Comparison of ENCODE assay signal across 18 cellular contexts in genomic region chr5:97171703-97172102, GRCh38. TPM values are rescaled to one million over a fixed set of nuclear protein-coding genes. Genes with fewer than 3 reads are reported as not detected.
DNase-seq lines count a peak whose midpoint lies in the region; ATAC-seq and TF ChIP-seq lines count a peak whose summit lies in the region.
"Had no signal": no experiment of that assay in that cellular context is flagged by ENCODE, and none has a peak within 500 bp of the region (broad histone marks: within the 10 kb centered on the region; RNA-seq: fewer than 3 reads in every experiment).

No MANE protein-coding gene starts in this region.

- H3K36me3 Mint-ChIP-seq in activated naive CD4-positive, alpha-beta T cell treated with anti-CD3 and anti-CD28 coated beads for 36 hours (ENCODE audit: low read depth) = peaks cover 28% of the 10 kb centered on the region
- H3K36me3 Mint-ChIP-seq in activated naive CD4-positive, alpha-beta T cell treated with anti-CD3 and anti-CD28 coated beads, Interleukin-2, amount 10 ng/mL, durations not matched to agents 7 days and 5 days = peaks cover 40% of the 10 kb centered on the region
- H3K36me3 Mint-ChIP-seq in T-helper 17 cell (ENCODE audit: low read depth) = peaks cover 24% of the 10 kb centered on the region
- H3K36me3 Mint-ChIP-seq in stimulated activated naive B cell treated with anti-CD40 and anti-IgM and Interleukin-4, amounts not matched to agents 10 μg/mL and 1 μg/mL and 100 μg/mL, for 72 hours = peaks cover 29 to 32% of the 10 kb centered on the region in 2 donors

- in situ Hi-C loops in GM23248 (cut with MboI) = no loop called here

- CTCF ChIA-PET in activated naive CD4-positive, alpha-beta T cell treated with anti-CD3 and anti-CD28 coated beads for 36 hours (lab: Charles Lee) = interaction anchor here (1.4 kb wide), 1 partner anchor 303 kb away, joined by 3 read pairs; no protein-coding TSS in a partner anchor
- CTCF ChIA-PET in activated naive CD4-positive, alpha-beta T cell treated with anti-CD3 and anti-CD28 coated beads, Interleukin-2, amount 10 ng/mL, durations not matched to agents 7 days and 5 days (lab: Charles Lee) = no interaction called here

- H3K9me3 ChIP-seq in T-helper 17 cell (ENCODE audit: control insufficient read depth, low read length, poor library complexity, severe bottlenecking) (no peaks in the 10 kb centered on the region), GM23248 (ENCODE audit: low read depth) (no peaks in the 10 kb centered on the region)
- H3K9me3 ChIP-seq: BLaER1 treated with 17β-estradiol and CSF1 and Interleukin-3, amounts not matched to agents 10 nM and 100 nM; Peyer's patch had no signal

- ATAC-seq in T-helper 17 cell (no peak), left colon (peak; percentile 56), SK-N-SH treated with all-trans-retinoic acid at 6 μM for 48 hours (no peak)
- ATAC-seq in stimulated activated naive B cell treated with anti-CD40 and anti-IgM and Interleukin-4, amounts not matched to agents 10 μg/mL and 1 μg/mL and 100 μg/mL, for 72 hours (replicated peaks) = no peak
- ATAC-seq: K562 had no signal

- H3K27me3 ChIP-seq in GM23248 (replicated peaks; ENCODE audit: insufficient read depth) = no peaks in the 10 kb centered on the region
- H3K27me3 ChIP-seq: BLaER1 treated with 17β-estradiol and CSF1 and Interleukin-3, amounts not matched to agents 10 nM and 100 nM; Peyer's patch had no signal

- H3K4me3 Mint-ChIP-seq in activated naive CD4-positive, alpha-beta T cell treated with anti-CD3 and anti-CD28 coated beads for 36 hours = no peak overlapping the region
- H3K4me3 Mint-ChIP-seq in activated naive CD4-positive, alpha-beta T cell treated with anti-CD3 and anti-CD28 coated beads, Interleukin-2, amount 10 ng/mL, durations not matched to agents 7 days and 5 days = no peak overlapping the region
- no peak overlapping the region for H3K4me3 Mint-ChIP-seq in T-helper 17 cell
- H3K4me3 Mint-ChIP-seq in stimulated activated naive B cell treated with anti-CD40 and anti-IgM and Interleukin-4, amounts not matched to agents 10 μg/mL and 1 μg/mL and 100 μg/mL, for 72 hours = no peak overlapping the region
- H3K4me3 Mint-ChIP-seq: CD8-positive, alpha-beta memory T cell had no signal

- H3K27ac Mint-ChIP-seq in activated naive CD4-positive, alpha-beta T cell treated with anti-CD3 and anti-CD28 coated beads for 36 hours = peak overlapping the region; percentile 63
- H3K27ac Mint-ChIP-seq in activated naive CD4-positive, alpha-beta T cell treated with anti-CD3 and anti-CD28 coated beads, Interleukin-2, amount 10 ng/mL, durations not matched to agents 7 days and 5 days = no peak overlapping the region
- H3K27ac Mint-ChIP-seq in T-helper 17 cell = peak overlapping the region; percentile 39
- H3K27ac Mint-ChIP-seq in stimulated activated naive B cell treated with anti-CD40 and anti-IgM and Interleukin-4, amounts not matched to agents 10 μg/mL and 1 μg/mL and 100 μg/mL, for 72 hours = peak overlapping the region; percentile 21

- WGBS in GM23248 (ENCODE audit: low coverage in 1 of 2, low lambda C conversion rate in 2 of 2, missing lambda C conversion rate in 2 of 2), 2 experiments = 96 to 97% methylated on average over 3 of the region's 3 CpGs

- intact Hi-C loops in activated naive CD4-positive, alpha-beta T cell treated with anti-CD3 and anti-CD28 coated beads for 36 hours (cut with micrococcal nuclease) = no loop called here
- intact Hi-C loops in left colon (cut with DNase I, micrococcal nuclease) = no loop called here

- H3K4me2 ChIP-seq in GM23248 (ENCODE audit: unreplicated experiment) = no peak overlapping the region
- H3K4me2 ChIP-seq: BLaER1 treated with 17β-estradiol and CSF1 and Interleukin-3, amounts not matched to agents 10 nM and 100 nM had no signal

- H3K4me3 ChIP-seq in GM23248 = no peak overlapping the region
- H3K4me3 ChIP-seq: BLaER1 treated with 17β-estradiol and CSF1 and Interleukin-3, amounts not matched to agents 10 nM and 100 nM; K562; Peyer's patch had no signal

- peaks cover 18% of the 10 kb centered on the region; the same call in 1 of the 2 replicates for H3F3A ChIP-seq in GM23248 (ENCODE audit: insufficient read depth)

- no peaks in the 10 kb centered on the region for H3K27me3 Mint-ChIP-seq in activated naive CD4-positive, alpha-beta T cell treated with anti-CD3 and anti-CD28 coated beads for 36 hours (ENCODE audit: low read depth)
- H3K27me3 Mint-ChIP-seq in activated naive CD4-positive, alpha-beta T cell treated with anti-CD3 and anti-CD28 coated beads, Interleukin-2, amount 10 ng/mL, durations not matched to agents 7 days and 5 days = no peaks in the 10 kb centered on the region
- no peaks in the 10 kb centered on the region for H3K27me3 Mint-ChIP-seq in T-helper 17 cell
- no peaks in the 10 kb centered on the region for H3K27me3 Mint-ChIP-seq in stimulated activated naive B cell treated with anti-CD40 and anti-IgM and Interleukin-4, amounts not matched to agents 10 μg/mL and 1 μg/mL and 100 μg/mL, for 72 hours
- H3K27me3 Mint-ChIP-seq: CD8-positive, alpha-beta memory T cell had no signal

- peaks cover 38% of the 10 kb centered on the region for H3K79me2 ChIP-seq in GM23248 (ENCODE audit: insufficient read depth)

- peaks cover 18% of the 10 kb centered on the region for H3K4me1 Mint-ChIP-seq in activated naive CD4-positive, alpha-beta T cell treated with anti-CD3 and anti-CD28 coated beads for 36 hours (ENCODE audit: low read depth)
- H3K4me1 Mint-ChIP-seq in activated naive CD4-positive, alpha-beta T cell treated with anti-CD3 and anti-CD28 coated beads, Interleukin-2, amount 10 ng/mL, durations not matched to agents 7 days and 5 days = peaks cover 6% of the 10 kb centered on the region
- H3K4me1 Mint-ChIP-seq in T-helper 17 cell = peaks cover 24% of the 10 kb centered on the region
- H3K4me1 Mint-ChIP-seq in stimulated activated naive B cell treated with anti-CD40 and anti-IgM and Interleukin-4, amounts not matched to agents 10 μg/mL and 1 μg/mL and 100 μg/mL, for 72 hours = peaks cover 15 to 23% of the 10 kb centered on the region in 2 donors

- no peaks in the 10 kb centered on the region for H4K20me1 ChIP-seq in GM23248 (ENCODE audit: insufficient read depth)

- H3K27ac ChIP-seq in GM23248 = no peak overlapping the region
- H3K27ac ChIP-seq: BLaER1 treated with 17β-estradiol and CSF1 and Interleukin-3, amounts not matched to agents 10 nM and 100 nM; Peyer's patch had no signal

- no peak overlapping the region for H3K9ac ChIP-seq in GM23248
- H3K9ac ChIP-seq: BLaER1 treated with 17β-estradiol and CSF1 and Interleukin-3, amounts not matched to agents 10 nM and 100 nM had no signal

- H3K9me2 ChIP-seq in GM23248 (ENCODE audit: insufficient read depth) = no peaks in the 10 kb centered on the region

- no peaks in the 10 kb centered on the region for H3K4me1 ChIP-seq in GM23248 (ENCODE audit: insufficient read depth)
- H3K4me1 ChIP-seq: Peyer's patch had no signal

- no peak overlapping the region for H2AFZ ChIP-seq in GM23248

- peaks cover 93% of the 10 kb centered on the region for H3K36me3 ChIP-seq in GM23248 (ENCODE audit: low read depth)

- no peak for DNase-seq in activated naive CD4-positive, alpha-beta T cell treated with anti-CD3 and anti-CD28 coated beads for 36 hours
- no peak for DNase-seq in activated naive CD4-positive, alpha-beta T cell treated with anti-CD3 and anti-CD28 coated beads, Interleukin-2, amount 10 ng/mL, durations not matched to agents 7 days and 5 days
- DNase-seq in T-helper 17 cell = no peak
- DNase-seq in left colon = no peak
- no peak for DNase-seq in stimulated activated naive B cell treated with anti-CD40 and anti-IgM and Interleukin-4, amounts not matched to agents 10 μg/mL and 1 μg/mL and 100 μg/mL, for 72 hours
- no peak for DNase-seq in GM23248
- DNase-seq: CD8-positive, alpha-beta memory T cell; DMS79; GOT3; NCI-H1105 treated with DMSO at 0.1 percent for 48 hours; NCI-H1694; NCI-H2081 treated with DMSO at 0.1 percent for 48 hours; NCI-H446 treated with DMSO at 0.1 percent for 48 hours; Peyer's patch had no signal

- no peaks in the 10 kb centered on the region for H3K9me3 Mint-ChIP-seq in activated naive CD4-positive, alpha-beta T cell treated with anti-CD3 and anti-CD28 coated beads for 36 hours
- no peaks in the 10 kb centered on the region for H3K9me3 Mint-ChIP-seq in activated naive CD4-positive, alpha-beta T cell treated with anti-CD3 and anti-CD28 coated beads, Interleukin-2, amount 10 ng/mL, durations not matched to agents 7 days and 5 days
- no peaks in the 10 kb centered on the region for H3K9me3 Mint-ChIP-seq in stimulated activated naive B cell treated with anti-CD40 and anti-IgM and Interleukin-4, amounts not matched to agents 10 μg/mL and 1 μg/mL and 100 μg/mL, for 72 hours
- H3K9me3 Mint-ChIP-seq: CD8-positive, alpha-beta memory T cell had no signal

TF ChIP-seq in SK-N-SH treated with all-trans-retinoic acid at 6 μM for 48 hours, 23 proteins besides CTCF, POLR2A, EP300 and RAD21 (continues in another document):
- TF ChIP-seq GLIS3 (CRISPR knock-in tag; IDR thresholded peaks at IDR 0.05) = no peak
- TF ChIP-seq ZNF8 (CRISPR knock-in tag; IDR thresholded peaks at IDR 0.05) = no peak
- TF ChIP-seq TCF4 (CRISPR knock-in tag; IDR thresholded peaks at IDR 0.05; ENCODE audit: borderline replicate concordance) = no peak
- TF ChIP-seq PPARA (CRISPR knock-in tag; IDR thresholded peaks at IDR 0.05; ENCODE audit: borderline replicate concordance) = no peak
- TF ChIP-seq TOX (CRISPR knock-in tag; IDR thresholded peaks at IDR 0.05; ENCODE audit: borderline replicate concordance) = no peak
- TF ChIP-seq OSR1 (CRISPR knock-in tag; IDR thresholded peaks at IDR 0.05) = no peak

RNA-seq across cellular contexts. Expression of gene RIOK2, which starts 11.3 kb away (rescaled TPM):
- 10 to 100 TPM; 29.1 to 32.0 TPM for total RNA-seq in activated naive CD4-positive, alpha-beta T cell treated with anti-CD3 and anti-CD28 coated beads for 36 hours
- total RNA-seq in T-helper 17 cell (10 to 100 TPM; 16.9 to 27.2 TPM), left colon (10 to 100 TPM; 16.8 to 22.8 TPM)
- 23.0 and 35.5 TPM in 2 replicates for total RNA-seq in GM23248 (2014; rRNA removed; shearing (Covaris generic))
- 53.8 and 55.6 TPM in 2 replicates for polyA plus RNA-seq in GM23248 (2016; fragmentation: Nextera tagmentation; extraction: Ambion mirVana)

RNA-seq across cellular contexts. Expression of gene LIX1, which starts 29.3 kb away (rescaled TPM):
- total RNA-seq in activated naive CD4-positive, alpha-beta T cell treated with anti-CD3 and anti-CD28 coated beads for 36 hours = not detected
- total RNA-seq in T-helper 17 cell (not detected), left colon (under 1 TPM in 1 of 2 donors, not detected in 1; 0.22 TPM)
- not detected in 2 replicates for total RNA-seq in GM23248 (2014; rRNA removed; shearing (Covaris generic))
- polyA plus RNA-seq in GM23248 (2016; fragmentation: Nextera tagmentation; extraction: Ambion mirVana) = 0.05 TPM in 1 of 2 replicates, not detected in the other
- total RNA-seq: A673; CD8-positive, alpha-beta memory T cell; K562 had no signal
- polyA plus RNA-seq: CD8-positive, alpha-beta memory T cell had no signal
